1 cellular context compared by ENCODE assay signal in the genomic region with DNA sequence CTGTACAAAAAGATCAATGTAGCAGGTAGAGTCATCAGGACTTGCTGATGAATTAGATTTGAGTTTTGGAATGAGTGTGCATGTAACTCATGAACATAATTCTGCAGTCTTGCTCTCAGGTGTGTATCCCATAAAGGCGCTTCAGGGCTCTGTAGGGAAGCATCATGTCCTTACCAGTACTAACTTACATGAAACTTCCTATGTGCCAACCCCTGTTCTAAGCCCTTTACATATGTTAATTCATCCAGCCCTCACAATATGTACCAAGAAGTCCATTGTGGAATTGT.
TF ChIP-seq lines count a peak whose summit lies in the region.

No MANE protein-coding gene starts in this region.

TF ChIP-seq in GM12878, 131 proteins besides CTCF, POLR2A, EP300 and RAD21:
- 0 out of 2 replicates have a peak, but pooled peaks have one; percentile 2 for TF ChIP-seq NR2F1 (conservative IDR thresholded peaks at IDR 0.05)
- TF ChIP-seq SMARCA5 (IDR thresholded peaks at IDR 0.05), result 0 out of 2 replicates have a peak, but pooled peaks have one; percentile 4
- TF ChIP-seq JUNB (IDR thresholded peaks at IDR 0.05), result peak; percentile 54
- no peak for TF ChIP-seq RFX5 (IDR thresholded peaks at IDR 0.05; ENCODE audit: low read depth, low read length)
- TF ChIP-seq IRF4 (IDR thresholded peaks at IDR 0.05; ENCODE audit: low read depth, low read length), result peak; percentile 6; the same call in 1 of the 2 replicates
TF ChIP-seq in GM12878: peak in this region for 4.
